8 cellular contexts compared by ENCODE assay signal in genomic region chr9:128420651-128421473, GRCh38. TPM values are rescaled to one million over a fixed set of nuclear protein-coding genes. Genes with fewer than 3 reads are reported as not detected.
A peak's percentile ranks its signal among the peaks of the same experiment; 100 is the strongest.
DNase-seq lines count a peak whose midpoint lies in the region; ATAC-seq and TF ChIP-seq lines count a peak whose summit lies in the region.

Gene CERCAM, plus strand, starts transcription at chr9:128420857. Its CDS starts 21 bp downstream, at chr9:128420878.

- CTCF ChIA-PET in GM10248 (lab: Yijun Ruan, JAX), result interaction anchor here (0.9 to 7.6 kb wide), 26 partner anchors 10 to 508 kb away, joined by 3 to 49 read pairs (median 4); partner anchors contain the start of genes ODF2 and SPOUT1

- no peak for TF ChIP-seq CTCF in GM10248 (IDR thresholded peaks at IDR 0.05; ENCODE audit: control extremely low read depth, extremely low read depth, low read depth, missing control alignments)
- no peak for TF ChIP-seq CTCF in lung (IDR thresholded peaks at IDR 0.05; ENCODE audit: control extremely low read depth, extremely low read depth)

- H3K36me3 ChIP-seq in lung (ENCODE audit: control insufficient read depth in 2 of 2, insufficient read depth in 2 of 2, low read length in 2 of 2), result peaks cover 0 to 2% of the 10 kb centered on the region in 2 donors

- H3K4me3 ChIP-seq in lung, result peak within 1 kb of the TSS; percentile 61

- no peaks in the 10 kb centered on the region for H3K27me3 ChIP-seq in lung (ENCODE audit: control insufficient read depth, insufficient read depth)

- ATAC-seq in GM21825 (IDR thresholded peaks at IDR 0.05; ENCODE audit: unreplicated experiment) (peak; percentile 67), lung (ENCODE audit: insufficient read depth, low FRiP score) (peak; percentile 83), HG02840 (IDR thresholded peaks at IDR 0.05; ENCODE audit: low FRiP score, unreplicated experiment) (no peak)

- peak; percentile 90 for DNase-seq in GM10248 (ENCODE audit: extremely low spot score)
- DNase-seq in LHCN-M2 (ENCODE audit: low read depth), result peak; percentile 46
- DNase-seq in activated CD4-positive, alpha-beta T cell treated with anti-CD3 and anti-CD28 coated beads, Interleukin-2, amount 50 U/mL, for 1 hour, result peak; percentile 20
- DNase-seq in effector CD4-positive, alpha-beta T cell, result peak; percentile 26
- DNase-seq in lung (ENCODE audit: low spot score), result peak; percentile 33
- peak; percentile 26 to 43 for DNase-seq in stimulated activated CD8-positive, alpha-beta memory T cell treated with anti-CD3 and anti-CD28 coated beads, Interleukin-15, amount 100 ng/mL, for 48 hours (ENCODE audit: low read depth in 2 of 2)

- 1 to 2% methylated on average over 34 to 59 of the region's 59 CpGs for WGBS in lung, 2 donors

- POLR2A ChIA-PET in GM10248 (lab: Yijun Ruan, JAX), result interaction anchor here (0.6 to 1.2 kb wide), 5 partner anchors 16 to 620 kb away, joined by 3 to 5 read pairs (median 3); partner anchors contain the start of gene URM1

- H3K27ac ChIP-seq in lung (ENCODE audit: low read depth in 1 of 2, low read length in 1 of 2), result peak within 1 kb of the TSS; percentile 18 to 54

- H3K9me3 ChIP-seq in lung (ENCODE audit: control insufficient read depth in 2 of 2, insufficient read depth in 1 of 2, low read length in 1 of 2), result no peaks in the 10 kb centered on the region

- H3K4me1 ChIP-seq in lung (ENCODE audit: control insufficient read depth in 2 of 2, insufficient read depth in 2 of 2, low read length in 2 of 2), result peaks cover 0 to 11% of the 10 kb centered on the region in 2 donors

RNA-seq across cellular contexts. Expression of gene CERCAM, which starts in this region (rescaled TPM):
- total RNA-seq in LHCN-M2 (2014; rRNA removed), result 103 and 117 TPM in 2 replicates
- polyA plus RNA-seq in LHCN-M2 (2012), result 90.9 TPM
- 10 to 100 TPM; 17.9 to 27.5 TPM for total RNA-seq in lung
- polyA plus RNA-seq in lung, result 10 to 100 TPM in 1 of 2 donors, 1 to 10 TPM in 1; 6.0 to 10.7 TPM

Comparison
In these comparisons a context has a peak if more than half of its experiments do, and no peak if none do; other contexts are left out.
1. DNase-seq: peak in every context shown above with its lines; median percentile 90 in GM10248; 46 in LHCN-M2; 34 in stimulated activated CD8-positive, alpha-beta memory T cell treated with anti-CD3 and anti-CD28 coated beads, Interleukin-15, amount 100 ng/mL, for 48 hours; 33 in lung; 26 in effector CD4-positive, alpha-beta T cell; 20 in activated CD4-positive, alpha-beta T cell treated with anti-CD3 and anti-CD28 coated beads, Interleukin-2, amount 50 U/mL, for 1 hour.